Comparison of ENCODE assay signal across 22 cellular contexts in the genomic region with DNA sequence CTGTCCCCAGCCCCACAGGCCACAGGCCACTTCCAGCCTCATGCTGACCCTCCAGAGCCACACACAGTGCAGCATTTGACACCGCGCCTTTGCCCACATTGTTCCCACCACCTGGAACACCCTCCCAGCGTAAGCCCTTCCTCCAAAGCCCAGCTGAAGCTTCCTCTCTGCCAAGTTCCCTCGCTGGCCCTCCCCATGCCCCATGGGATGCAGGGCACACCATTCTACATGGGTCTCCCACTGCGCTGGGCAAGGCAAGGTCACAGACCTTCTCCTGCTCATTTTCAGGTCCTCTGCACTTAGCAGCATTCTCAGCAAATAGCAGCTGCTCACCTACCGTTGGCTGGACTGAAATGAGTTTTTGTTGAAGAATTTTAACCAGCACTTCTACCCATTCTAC.
"Had no signal": no experiment of that assay in that cellular context is flagged by ENCODE, and none has a peak within 500 bp of the region (broad histone marks: within the 10 kb centered on the region; RNA-seq: fewer than 3 reads in every experiment).

No MANE protein-coding gene starts in this region.

- H3K4me3 Mint-ChIP-seq: IgD-negative memory B cell had no signal

- FAIRE-seq: HepG2, K562, RCC 7860 had no signal

- H3K27me3 Mint-ChIP-seq: IgD-negative memory B cell had no signal

- H3K4me1 Mint-ChIP-seq: IgD-negative memory B cell had no signal

- H3K27ac Mint-ChIP-seq: IgD-negative memory B cell had no signal

- H3K4me2 ChIP-seq: KMS-11, SK-N-SH had no signal

- H3K9ac ChIP-seq: KMS-11, SK-N-SH had no signal

- DNase-seq: Kasumi-1, MM.1S, NCI-H1092 treated with DMSO at 0.1 percent for 48 hours, NCI-H1436, NCI-H187, NCI-H2029, NCI-H2081 treated with DMSO at 0.1 percent for 48 hours, NCI-H2171, NCI-H226, NCI-H446, NCI-H510A, NCI-H524 treated with DMSO at 0.1 percent for 48 hours, NCI-H69, NCI-H774, RPMI8226, SHP77, SK-N-SH had no signal

- H3K27ac ChIP-seq: KMS-11 had no signal

- ATAC-seq: HepG2, K562 had no signal

- H3K4me3 ChIP-seq: K562 had no signal

- H3K36me3 Mint-ChIP-seq: IgD-negative memory B cell had no signal
